Comparison of ENCODE assay signal across 8 cellular contexts in the genomic region with DNA sequence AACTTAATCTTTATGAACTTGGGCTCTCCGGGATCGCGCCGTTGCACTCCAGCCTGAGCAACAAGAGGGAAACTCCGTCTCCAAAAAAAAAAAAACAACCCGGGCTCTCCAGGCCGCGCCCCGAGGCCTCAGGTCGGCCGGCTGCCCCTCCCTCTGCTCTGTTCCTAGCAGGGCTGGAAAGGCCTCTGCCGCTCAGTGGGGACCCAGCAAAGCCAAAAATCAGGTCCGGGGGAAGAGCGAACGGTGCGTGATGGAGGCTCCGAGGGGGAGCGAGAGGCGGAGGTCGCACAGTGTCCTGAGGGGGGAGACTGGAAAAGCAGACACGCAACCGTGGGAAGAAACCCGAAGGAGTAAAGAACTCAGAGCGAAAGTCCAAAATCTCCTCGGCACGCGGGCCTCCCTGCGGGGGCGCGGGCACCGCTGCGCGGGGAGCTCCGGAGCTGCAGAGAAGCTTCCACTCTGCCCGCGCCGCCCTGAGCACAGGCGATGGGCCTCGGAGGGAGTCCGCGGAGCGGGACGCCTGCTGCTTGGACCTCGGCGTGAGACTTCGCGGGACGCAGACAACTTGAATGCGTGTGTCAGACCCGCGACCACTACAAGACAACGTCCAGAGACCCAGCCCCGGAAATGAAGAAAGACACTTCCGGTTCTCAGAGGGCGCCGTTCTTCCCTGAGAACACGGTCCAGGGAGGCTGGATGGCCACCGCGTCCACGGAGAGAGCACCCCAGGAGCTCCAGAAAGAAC.
DNase-seq lines count a peak whose midpoint lies in the region; ATAC-seq lines count a peak whose summit lies in the region.

No MANE protein-coding gene starts in this region.

- H3K4me1 ChIP-seq in ectodermal cell (ENCODE audit: control insufficient read depth, insufficient read depth, low read length): no peaks in the 10 kb centered on the region
- no peaks in the 10 kb centered on the region for H3K4me1 ChIP-seq in muscle layer of colon (ENCODE audit: insufficient read depth, low read length)
- no peaks in the 10 kb centered on the region for H3K4me1 ChIP-seq in urinary bladder (ENCODE audit: insufficient read depth)

- H3K36me3 ChIP-seq in ectodermal cell (ENCODE audit: control insufficient read depth, insufficient read depth, low read length): no peaks in the 10 kb centered on the region
- H3K36me3 ChIP-seq in muscle layer of colon (ENCODE audit: insufficient read depth, low read length): no peaks in the 10 kb centered on the region
- H3K36me3 ChIP-seq in urinary bladder (ENCODE audit: insufficient read depth): no peaks in the 10 kb centered on the region

- no peak overlapping the region for H3K27ac ChIP-seq in ectodermal cell (ENCODE audit: insufficient read depth, low read depth, low read length, poor library complexity, severe bottlenecking)
- peak overlapping the region; percentile 38 for H3K27ac ChIP-seq in muscle layer of colon (ENCODE audit: low read depth, low read length)
- no peak overlapping the region for H3K27ac ChIP-seq in urinary bladder (ENCODE audit: low read depth)

- H3K4me3 ChIP-seq in ectodermal cell (ENCODE audit: insufficient read depth, low read depth, low read length): peak overlapping the region; percentile 39
- peak overlapping the region; percentile 60 to 73 for H3K4me3 ChIP-seq in muscle layer of colon (ENCODE audit: low read depth in 1 of 2, low read length in 2 of 2)
- peak overlapping the region; percentile 48 for H3K4me3 ChIP-seq in urinary bladder (ENCODE audit: low read depth, low read length)

- DNase-seq in AG20443 (ENCODE audit: low spot score): peak; percentile 34
- peak; percentile 35 for DNase-seq in NCI-H2227 treated with DMSO at 0.1 percent for 48 hours (lab: John Stamatoyannopoulos, UW)
- DNase-seq in GOT3 (lab: John Stamatoyannopoulos, UW): no peak

- 65 to 69% methylated on average over 60 of the region's 60 CpGs for WGBS in ectodermal cell, 2 experiments
- 6% methylated on average over 60 of the region's 60 CpGs for WGBS in urinary bladder

- H3K9ac ChIP-seq in muscle layer of colon (ENCODE audit: low read length): no peak overlapping the region

- no peak for ATAC-seq in HG02763 (IDR thresholded peaks at IDR 0.05; ENCODE audit: unreplicated experiment)
- no peak for ATAC-seq in HG03280 (IDR thresholded peaks at IDR 0.05; ENCODE audit: unreplicated experiment)

- no peaks in the 10 kb centered on the region for H3K9me3 ChIP-seq in ectodermal cell (ENCODE audit: control insufficient read depth, low read length)
- H3K9me3 ChIP-seq in muscle layer of colon (ENCODE audit: low read length): no peaks in the 10 kb centered on the region

- H3K27me3 ChIP-seq in ectodermal cell (ENCODE audit: control insufficient read depth, insufficient read depth, low read length, poor library complexity, severe bottlenecking) (peaks cover 7% of the 10 kb centered on the region), muscle layer of colon (ENCODE audit: control insufficient read depth in 1 of 2, insufficient read depth in 2 of 2, low read length in 2 of 2) (no peaks in the 10 kb centered on the region)
